ENCODE assay signal across 15 cellular contexts in the genomic region with DNA sequence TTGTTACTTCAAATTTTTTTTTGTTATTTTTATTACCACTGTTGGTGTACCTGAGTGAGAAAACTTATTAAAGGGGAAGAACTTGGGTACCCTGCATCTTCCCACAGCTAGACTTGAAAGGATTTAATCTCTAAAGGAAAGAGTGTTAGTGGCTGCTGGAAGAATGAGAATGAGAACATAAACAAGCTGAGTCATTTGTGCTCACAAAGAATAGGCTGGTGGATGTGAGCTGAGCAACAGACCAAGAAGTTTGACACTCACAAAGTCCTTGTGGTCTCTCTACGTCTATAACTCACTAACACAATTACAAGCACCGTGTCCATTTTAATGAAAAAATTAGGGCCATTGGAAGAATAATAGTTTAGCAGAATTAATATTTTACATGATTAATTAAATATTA.
A peak's percentile ranks its signal among the peaks of the same experiment; 100 is the strongest.
DNase-seq lines count a peak whose midpoint lies in the region; ATAC-seq and TF ChIP-seq lines count a peak whose summit lies in the region.
"Had no signal": no experiment of that assay in that cellular context is flagged by ENCODE, and none has a peak within 500 bp of the region (broad histone marks: within the 10 kb centered on the region; RNA-seq: fewer than 3 reads in every experiment).

No MANE protein-coding gene starts in this region.

- H3K27ac Mint-ChIP-seq in endodermal cell, result peak overlapping the region; percentile 83
- H3K27ac Mint-ChIP-seq in nephron progenitor cell, result peak overlapping the region; percentile 8
- H3K27ac Mint-ChIP-seq in activated CD8-positive, alpha-beta T cell treated with anti-CD3 and anti-CD28 coated beads for 36 hours, result no peak overlapping the region
- H3K27ac Mint-ChIP-seq: CD8-positive, alpha-beta memory T cell; IgD-negative memory B cell had no signal

- H3K27me3 Mint-ChIP-seq in endodermal cell (ENCODE audit: insufficient read depth) (peaks cover 2% of the 10 kb centered on the region), nephron progenitor cell (ENCODE audit: low read depth, poor library complexity) (peaks cover 4% of the 10 kb centered on the region)
- no peaks in the 10 kb centered on the region for H3K27me3 Mint-ChIP-seq in activated CD8-positive, alpha-beta T cell treated with anti-CD3 and anti-CD28 coated beads for 36 hours
- H3K27me3 Mint-ChIP-seq: IgD-negative memory B cell had no signal

- H3K4me1 ChIP-seq in NT2/D1 (ENCODE audit: insufficient read depth, insufficient read length), result no peaks in the 10 kb centered on the region
- no peaks in the 10 kb centered on the region for H3K4me1 ChIP-seq in endodermal cell (ENCODE audit: control insufficient read depth, insufficient read depth, low read length)
- H3K4me1 ChIP-seq in ascending aorta, result no peaks in the 10 kb centered on the region
- H3K4me1 ChIP-seq: BLaER1, Caco-2 had no signal

- 0% methylated on average over 1 of the region's 2 CpGs; no CpG with 5 or more reads in 1 of the 2 experiments for WGBS in endodermal cell (ENCODE audit: insufficient coverage in 1 of 2, insufficient read length in 1 of 2), 2 experiments

- H3K4me1 Mint-ChIP-seq in endodermal cell (peaks cover 10% of the 10 kb centered on the region), nephron progenitor cell (no peaks in the 10 kb centered on the region)
- H3K4me1 Mint-ChIP-seq in activated CD8-positive, alpha-beta T cell treated with anti-CD3 and anti-CD28 coated beads for 36 hours (ENCODE audit: low read depth), result no peaks in the 10 kb centered on the region
- H3K4me1 Mint-ChIP-seq: CD8-positive, alpha-beta memory T cell; IgD-negative memory B cell had no signal

- no peak overlapping the region for H3K4me3 ChIP-seq in NT2/D1 (ENCODE audit: insufficient read length, low read depth)
- H3K4me3 ChIP-seq in endodermal cell (ENCODE audit: low read length), result no peak overlapping the region
- H3K4me3 ChIP-seq in ascending aorta, result no peak overlapping the region
- H3K4me3 ChIP-seq: BLaER1 had no signal

- POLR2A ChIA-PET in activated CD8-positive, alpha-beta T cell treated with anti-CD3 and anti-CD28 coated beads for 36 hours (lab: Charles Lee), result interaction anchor here (0.6 kb wide), 1 partner anchor 617 kb away, joined by 3 read pairs; no protein-coding TSS in a partner anchor

- H3K27ac ChIP-seq in endodermal cell (ENCODE audit: low read depth, low read length) (no peak overlapping the region), ascending aorta (no peak overlapping the region)
- H3K27ac ChIP-seq: BLaER1 had no signal

- H3K27me3 ChIP-seq in NT2/D1 (ENCODE audit: insufficient read depth, insufficient read length) (no peaks in the 10 kb centered on the region), endodermal cell (ENCODE audit: control insufficient read depth, insufficient read depth, low read length, poor library complexity, severe bottlenecking) (no peaks in the 10 kb centered on the region), ascending aorta (no peaks in the 10 kb centered on the region)
- H3K27me3 ChIP-seq: BLaER1 had no signal

- H3K36me3 Mint-ChIP-seq in endodermal cell (ENCODE audit: low read depth), result no peaks in the 10 kb centered on the region
- no peaks in the 10 kb centered on the region for H3K36me3 Mint-ChIP-seq in nephron progenitor cell (ENCODE audit: low read depth)
- H3K36me3 Mint-ChIP-seq in activated CD8-positive, alpha-beta T cell treated with anti-CD3 and anti-CD28 coated beads for 36 hours (ENCODE audit: low read depth), result no peaks in the 10 kb centered on the region
- H3K36me3 Mint-ChIP-seq: CD8-positive, alpha-beta memory T cell; IgD-negative memory B cell had no signal

- no peak for ATAC-seq in activated CD8-positive, alpha-beta T cell treated with anti-CD3 and anti-CD28 coated beads for 36 hours
- ATAC-seq in HG03469 (IDR thresholded peaks at IDR 0.05; ENCODE audit: unreplicated experiment), result no peak
- ATAC-seq: HCT116 had no signal

- H3K9ac ChIP-seq in NT2/D1 (ENCODE audit: insufficient read length, low read depth) (no peak overlapping the region), endodermal cell (ENCODE audit: extremely low read depth, low read length, poor library complexity, severe bottlenecking) (no peak overlapping the region)
- H3K9ac ChIP-seq: BLaER1 had no signal

- H3K9me3 ChIP-seq in NT2/D1 (ENCODE audit: insufficient read depth, low read length) (no peaks in the 10 kb centered on the region), endodermal cell (ENCODE audit: control insufficient read depth, low read length) (no peaks in the 10 kb centered on the region), ascending aorta (no peaks in the 10 kb centered on the region)
- H3K9me3 ChIP-seq: BLaER1, Caco-2 had no signal

- intact Hi-C loops in ascending aorta (cut with DNase I), result no loop called here
- intact Hi-C loops in activated CD8-positive, alpha-beta T cell treated with anti-CD3 and anti-CD28 coated beads for 36 hours (cut with micrococcal nuclease), result no loop called here

- no peak for TF ChIP-seq CTCF in endodermal cell (conservative IDR thresholded peaks at IDR 0.05)
- no peak for TF ChIP-seq CTCF in nephron progenitor cell (IDR thresholded peaks at IDR 0.05)
- no peak for TF ChIP-seq CTCF in ascending aorta (IDR thresholded peaks at IDR 0.05)
- TF ChIP-seq CTCF in activated CD8-positive, alpha-beta T cell treated with anti-CD3 and anti-CD28 coated beads for 36 hours (IDR thresholded peaks at IDR 0.05), result no peak

- no peaks in the 10 kb centered on the region for H3K36me3 ChIP-seq in NT2/D1 (ENCODE audit: insufficient read depth, insufficient read length, low read length)
- no peaks in the 10 kb centered on the region for H3K36me3 ChIP-seq in endodermal cell (ENCODE audit: control insufficient read depth, insufficient read depth, low read length)
- H3K36me3 ChIP-seq in ascending aorta, result no peaks in the 10 kb centered on the region
- H3K36me3 ChIP-seq: BLaER1 had no signal

- CTCF ChIA-PET in activated CD8-positive, alpha-beta T cell treated with anti-CD3 and anti-CD28 coated beads for 36 hours (lab: Charles Lee), result no interaction called here

- peak; percentile 29 for DNase-seq in DMS53 treated with DMSO at 0.1 percent for 48 hours (lab: John Stamatoyannopoulos, UW; ENCODE audit: unreplicated experiment)
- DNase-seq in NT2/D1 (ENCODE audit: low read depth, low spot score), result peak; percentile 13
- no peak for DNase-seq in endodermal cell
- DNase-seq in nephron progenitor cell, result no peak
- no peak for DNase-seq in NK-92 (lab: John Stamatoyannopoulos, UW; ENCODE audit: unreplicated experiment)
- no peak for DNase-seq in ascending aorta (ENCODE audit: low spot score in 2 of 2)
- no peak for DNase-seq in activated CD8-positive, alpha-beta T cell treated with anti-CD3 and anti-CD28 coated beads for 36 hours
- DNase-seq: 8988T; AML-193; Caco-2; CD8-positive, alpha-beta memory T cell had no signal

- H3K9me3 Mint-ChIP-seq in endodermal cell (no peaks in the 10 kb centered on the region), nephron progenitor cell (no peaks in the 10 kb centered on the region)
- peaks cover 2% of the 10 kb centered on the region for H3K9me3 Mint-ChIP-seq in activated CD8-positive, alpha-beta T cell treated with anti-CD3 and anti-CD28 coated beads for 36 hours

- H3K4me3 Mint-ChIP-seq in endodermal cell (no peak overlapping the region), nephron progenitor cell (no peak overlapping the region)
- no peak overlapping the region for H3K4me3 Mint-ChIP-seq in activated CD8-positive, alpha-beta T cell treated with anti-CD3 and anti-CD28 coated beads for 36 hours
- H3K4me3 Mint-ChIP-seq: CD8-positive, alpha-beta memory T cell; IgD-negative memory B cell had no signal

Comparison
In these comparisons a context has a peak if more than half of its experiments do, and no peak if none do; other contexts are left out.
1. DNase-seq: peak in DMS53 treated with DMSO at 0.1 percent for 48 hours (single experiment) and NT2/D1 (single experiment); none in endodermal cell (single experiment), nephron progenitor cell (single experiment), NK-92 (single experiment), ascending aorta (0 of 2) and activated CD8-positive, alpha-beta T cell treated with anti-CD3 and anti-CD28 coated beads for 36 hours (single experiment).